Comparison of ENCODE assay signal across 8 cellular contexts in the genomic region with DNA sequence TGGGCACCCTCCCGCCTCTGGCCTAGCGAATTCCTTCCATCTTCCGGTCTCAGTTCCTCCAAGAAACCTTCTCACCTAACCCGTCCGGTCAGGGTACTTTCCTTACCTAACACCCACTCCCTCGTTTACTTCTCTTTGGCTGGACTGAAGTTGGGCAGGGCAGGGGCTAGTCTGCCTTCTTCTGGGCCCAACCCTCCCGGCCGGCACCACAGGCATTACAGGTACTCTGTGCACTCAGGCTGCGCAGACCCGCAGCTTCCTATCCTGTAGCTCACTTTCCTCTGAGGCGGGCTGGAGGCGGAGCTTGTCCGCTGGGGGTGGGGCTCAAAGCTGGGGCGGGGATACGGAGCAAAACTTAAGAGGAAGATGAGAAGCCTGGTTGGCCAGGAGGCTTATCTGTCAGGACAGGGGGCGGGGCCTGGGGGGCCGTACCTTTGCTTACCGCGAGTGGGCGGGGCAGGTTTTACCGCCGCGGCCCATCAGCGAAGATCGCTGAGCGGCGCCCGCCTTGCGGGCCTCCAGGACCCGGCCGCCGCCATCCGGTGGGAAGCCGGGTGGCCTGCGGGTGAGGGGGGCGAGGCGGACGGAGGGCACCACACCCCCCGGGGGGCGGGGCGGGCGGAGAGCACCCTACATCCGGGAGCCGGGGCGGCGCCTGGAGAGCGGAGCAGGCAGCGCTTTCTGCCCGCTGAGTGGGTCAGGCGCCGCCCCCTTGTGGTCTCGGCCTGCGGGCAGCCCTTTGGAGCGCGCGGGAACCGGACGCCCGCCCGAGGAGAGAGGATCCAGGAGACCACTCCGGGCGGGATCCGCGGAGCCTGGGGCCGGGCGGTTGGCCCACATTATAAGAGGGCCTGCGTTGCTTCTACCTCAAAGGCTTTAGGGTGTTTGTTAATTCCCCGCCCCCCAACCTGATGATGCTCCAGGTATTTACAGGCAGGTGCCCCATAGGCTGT. TPM values are rescaled to one million over a fixed set of nuclear protein-coding genes. Genes with fewer than 3 reads are reported as not detected.
DNase-seq lines count a peak whose midpoint lies in the region; ATAC-seq and TF ChIP-seq lines count a peak whose summit lies in the region.

No MANE protein-coding gene starts in this region.

- POLR2A ChIA-PET in AG04450 (lab: Yijun Ruan, JAX), result no interaction called here

- H3K27me3 ChIP-seq in AG04450 (ENCODE audit: control insufficient read depth, insufficient read depth, low read length), result no peaks in the 10 kb centered on the region

- no peak overlapping the region for H3K27ac ChIP-seq in AG04450 (ENCODE audit: low read depth, low read length)
- peak overlapping the region; percentile 71 for H3K27ac ChIP-seq in caudate nucleus (ENCODE audit: low read depth, low read length)

- DNase-seq in AG04450 (ENCODE audit: low read depth, low spot score), result peak; percentile 13
- peak; percentile 99 for DNase-seq in NCI-H2196 treated with DMSO at 0.1 percent for 48 hours (lab: John Stamatoyannopoulos, UW; ENCODE audit: unreplicated experiment)
- DNase-seq in caudate nucleus (lab: John Stamatoyannopoulos, UW), result peak; percentile 66 to 98 (median 93)
- DNase-seq in inferior parietal cortex (ENCODE audit: extremely low spot score), result peak; percentile 82
- DNase-seq in smooth muscle cell of the brain vasculature (ENCODE audit: low read depth, low spot score), result peak; percentile 62

- CTCF ChIA-PET in AG04450 (lab: Charles Lee), result no interaction called here

- ATAC-seq in GM18873 (IDR thresholded peaks at IDR 0.05; ENCODE audit: low FRiP score, unreplicated experiment) (peak; percentile 94), HG03139 (IDR thresholded peaks at IDR 0.05; ENCODE audit: unreplicated experiment) (peak; percentile 93)

- no peaks in the 10 kb centered on the region; the same call in 1 of the 2 replicates for H3K9me3 ChIP-seq in AG04450 (ENCODE audit: control insufficient read depth, insufficient read depth, low read length)

- TF ChIP-seq CTCF in AG04450 (IDR thresholded peaks at IDR 0.05; ENCODE audit: low read depth, low read length), result no peak
- no peak for TF ChIP-seq CTCF in WI38 (IDR thresholded peaks at IDR 0.05; ENCODE audit: low read depth, low read length)

- peak overlapping the region; percentile 50 for H3K4me3 ChIP-seq in AG04450 (ENCODE audit: low read depth, low read length)
- peak overlapping the region; percentile 35 for H3K4me3 ChIP-seq in WI38 (ENCODE audit: low read depth, low read length)

RNA-seq across cellular contexts. Expression of a gene that starts 31.9 kb away (rescaled TPM):
- not detected in 2 replicates for polyA plus RNA-seq in AG04450 (2011; rRNA removed)
- not detected in 2 replicates for polyA minus RNA-seq in AG04450 (2011; rRNA and poly(A)+ RNA removed)

Comparison
In these comparisons a context has a peak if more than half of its experiments do, and no peak if none do; other contexts are left out.
1. DNase-seq: peak in every context shown above with its lines; median percentile 99 in NCI-H2196 treated with DMSO at 0.1 percent for 48 hours; 93 in caudate nucleus; 82 in inferior parietal cortex; 62 in smooth muscle cell of the brain vasculature; 13 in AG04450.